8 cellular contexts compared by ENCODE assay signal in the genomic region with DNA sequence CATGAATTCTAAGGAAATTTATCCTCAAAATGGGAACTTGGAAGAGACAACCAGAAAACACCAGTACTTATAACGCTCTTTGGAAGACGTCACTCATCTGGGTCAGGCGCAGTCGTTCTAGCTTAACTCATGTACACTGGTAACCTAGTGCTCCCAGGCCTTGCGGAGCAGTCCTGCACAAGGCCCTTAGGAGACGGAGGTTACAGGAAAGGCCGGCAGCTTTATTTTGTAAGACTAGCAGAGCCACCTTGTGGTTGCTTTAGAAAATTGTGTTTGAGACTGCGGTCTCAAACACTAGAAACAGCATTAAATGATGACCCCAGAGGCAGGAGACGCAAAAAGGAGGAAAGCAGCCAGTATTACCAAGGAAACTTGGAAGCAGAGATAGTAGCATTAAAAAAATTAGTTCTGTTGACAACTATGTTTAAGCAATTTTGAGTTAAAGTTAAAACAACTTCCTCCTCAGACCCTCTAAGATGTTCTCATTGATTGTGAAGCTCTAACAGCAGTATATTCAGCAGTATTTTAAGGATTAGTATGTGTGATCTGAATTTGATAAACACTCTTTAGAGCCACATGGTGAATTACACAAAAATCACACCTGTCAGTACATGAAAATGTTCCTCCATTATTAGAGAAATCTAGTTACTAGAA.
DNase-seq lines count a peak whose midpoint lies in the region; ATAC-seq and TF ChIP-seq lines count a peak whose summit lies in the region.

No MANE protein-coding gene starts in this region.

- CTCF ChIA-PET in A673 (lab: Charles Lee), result interaction anchor here (0.6 to 1.0 kb wide), 2 partner anchors 473 to 1988 kb away, joined by 4 to 6 read pairs; no protein-coding TSS in a partner anchor

- no peaks in the 10 kb centered on the region for H4K20me1 ChIP-seq in SU-DHL-6 (ENCODE audit: low read depth, low read length)

- H2AFZ ChIP-seq in SU-DHL-6 (ENCODE audit: low read depth, low read length, severe bottlenecking), result no peak overlapping the region

- H3K36me3 ChIP-seq in A673 (ENCODE audit: insufficient read depth, low read length, poor library complexity, severe bottlenecking), result no peaks in the 10 kb centered on the region
- no peaks in the 10 kb centered on the region for H3K36me3 ChIP-seq in SU-DHL-6 (ENCODE audit: low read length)

- no peak overlapping the region for H3K9ac ChIP-seq in SU-DHL-6 (ENCODE audit: low read length)

- TF ChIP-seq CTCF in A673 (conservative IDR thresholded peaks at IDR 0.05; ENCODE audit: low read depth, low read length) (peak; percentile 74), SU-DHL-6 (IDR thresholded peaks at IDR 0.05; ENCODE audit: insufficient read depth, low read length, poor library complexity, severe bottlenecking) (peak; percentile 54)

- no peaks in the 10 kb centered on the region for H3K79me2 ChIP-seq in SU-DHL-6 (ENCODE audit: insufficient read depth, low read length)

- no peak for ATAC-seq in HG03108 (IDR thresholded peaks at IDR 0.05; ENCODE audit: unreplicated experiment)
- no peak for ATAC-seq in GM19328 (IDR thresholded peaks at IDR 0.05; ENCODE audit: unreplicated experiment)

- H3K9me2 ChIP-seq in SU-DHL-6 (replicated peaks; ENCODE audit: insufficient read depth, low read length), result no peaks in the 10 kb centered on the region

- no peak overlapping the region for H3K4me2 ChIP-seq in SU-DHL-6 (ENCODE audit: low read depth, low read length, poor library complexity, severe bottlenecking)

- no peaks in the 10 kb centered on the region for H3K4me1 ChIP-seq in A673 (ENCODE audit: insufficient read depth, low read length, poor library complexity, severe bottlenecking)

- no peaks in the 10 kb centered on the region for H3K27me3 ChIP-seq in A673 (replicated peaks; ENCODE audit: insufficient read depth, low read depth, low read length, poor library complexity)
- H3K27me3 ChIP-seq in SU-DHL-6 (ENCODE audit: low read length), result no peaks in the 10 kb centered on the region

- no TSS peak for BruUV-seq in A673 (replicated peaks; lab: Mats Ljungman, UMichigan)

- no peaks in the 10 kb centered on the region for H3F3A ChIP-seq in SU-DHL-6 (ENCODE audit: insufficient read depth)

- H3K27ac ChIP-seq in A673 (ENCODE audit: low read depth, low read length, poor library complexity, severe bottlenecking), result no peak overlapping the region
- H3K27ac ChIP-seq in SU-DHL-6 (ENCODE audit: low read depth, low read length), result no peak overlapping the region

- peak; percentile 72 for DNase-seq in A673 (ENCODE audit: low spot score)
- peak; percentile 47 for DNase-seq in GM04504 (ENCODE audit: low read depth)
- DNase-seq in NCI-H1694 (lab: John Stamatoyannopoulos, UW), result peak; percentile 31
- DNase-seq in fibroblast of peridontal ligament (ENCODE audit: extremely low read depth), result peak; percentile 83
- peak; percentile 27 for DNase-seq in non-pigmented ciliary epithelial cell (ENCODE audit: low read depth)

- H3K9me3 ChIP-seq in A673 (ENCODE audit: low read depth, low read length, poor library complexity, severe bottlenecking), result no peaks in the 10 kb centered on the region
- no peaks in the 10 kb centered on the region for H3K9me3 ChIP-seq in SU-DHL-6 (ENCODE audit: insufficient read depth, low read length)

- intact Hi-C loops in A673 (cut with micrococcal nuclease; ENCODE audit: unreplicated experiment), result loop anchor here (2.0 to 10.0 kb wide), 2 partner anchors 242 to 434 kb away; partner anchors contain the start of genes C2CD4A and VPS13C

- H3K4me3 ChIP-seq in A673 (ENCODE audit: low read depth, low read length, poor library complexity, severe bottlenecking) (no peak overlapping the region), SU-DHL-6 (ENCODE audit: insufficient read depth, low read length, poor library complexity, severe bottlenecking) (no peak overlapping the region)

- POLR2A ChIA-PET in A673 (lab: Charles Lee; ENCODE audit: low non-redundant PET), result no interaction called here

Comparison
In these comparisons a context has a peak if more than half of its experiments do, and no peak if none do; other contexts are left out.
1. DNase-seq: peak in every context shown above with its lines; median percentile 83 in fibroblast of peridontal ligament; 72 in A673; 47 in GM04504; 31 in NCI-H1694; 27 in non-pigmented ciliary epithelial cell.